12 cellular contexts compared by ENCODE assay signal in genomic region chr2:65071499-65072180, GRCh38. TPM values are rescaled to one million over a fixed set of nuclear protein-coding genes. Genes with fewer than 3 reads are reported as not detected.
A peak's percentile ranks its signal among the peaks of the same experiment; 100 is the strongest.
DNase-seq lines count a peak whose midpoint lies in the region; ATAC-seq and TF ChIP-seq lines count a peak whose summit lies in the region.
"Had no signal": no experiment of that assay in that cellular context is flagged by ENCODE, and none has a peak within 500 bp of the region (broad histone marks: within the 10 kb centered on the region; RNA-seq: fewer than 3 reads in every experiment).

No MANE protein-coding gene starts in this region.

- no peaks in the 10 kb centered on the region for H3K27me3 Mint-ChIP-seq in activated naive CD8-positive, alpha-beta T cell treated with anti-CD3 and anti-CD28 coated beads, Interleukin-2, amount 10 ng/mL, durations not matched to agents 7 days and 5 days

- no peak for TF ChIP-seq POLR2A in prostate gland (IDR thresholded peaks at IDR 0.05)

- H3K4me3 ChIP-seq in AG09309 (ENCODE audit: control insufficient read depth, low read depth, low read length) (no peak overlapping the region), GM23248 (no peak overlapping the region), prostate gland (no peak overlapping the region)

- H3K27me3 ChIP-seq in GM23248 (replicated peaks; ENCODE audit: insufficient read depth) (no peaks in the 10 kb centered on the region), prostate gland (replicated peaks; ENCODE audit: insufficient read depth) (no peaks in the 10 kb centered on the region)

- peaks cover 2% of the 10 kb centered on the region for H3K36me3 Mint-ChIP-seq in activated naive CD8-positive, alpha-beta T cell treated with anti-CD3 and anti-CD28 coated beads, Interleukin-2, amount 10 ng/mL, durations not matched to agents 7 days and 5 days

- H3F3A ChIP-seq in GM23248 (ENCODE audit: insufficient read depth), result peaks cover 44% of the 10 kb centered on the region

- H3K4me2 ChIP-seq in GM23248 (ENCODE audit: unreplicated experiment), result no peak overlapping the region

- in situ Hi-C loops in GM23248 (cut with MboI), result loop anchor here (25.0 kb wide), 1 partner anchor 491 kb away; no protein-coding TSS in a partner anchor

- no peak overlapping the region for H2AFZ ChIP-seq in GM23248
- H2AFZ ChIP-seq: parathyroid adenoma had no signal

- H3K9me2 ChIP-seq in GM23248 (ENCODE audit: insufficient read depth), result no peaks in the 10 kb centered on the region

- H3K9me3 ChIP-seq in GM23248 (ENCODE audit: low read depth) (no peaks in the 10 kb centered on the region), prostate gland (no peaks in the 10 kb centered on the region)

- no peaks in the 10 kb centered on the region for H3K9me3 Mint-ChIP-seq in activated naive CD8-positive, alpha-beta T cell treated with anti-CD3 and anti-CD28 coated beads, Interleukin-2, amount 10 ng/mL, durations not matched to agents 7 days and 5 days

- H3K27ac ChIP-seq in GM23248 (peak overlapping the region; percentile 77; the same call in 1 of the 2 replicates), prostate gland (no peak overlapping the region)
- H3K27ac ChIP-seq: parathyroid adenoma had no signal

- 79 to 81% methylated on average over 14 of the region's 14 CpGs for WGBS in GM23248 (ENCODE audit: low coverage in 1 of 2, low lambda C conversion rate in 2 of 2, missing lambda C conversion rate in 2 of 2), 2 experiments
- 62% methylated on average over 14 of the region's 14 CpGs for WGBS in prostate gland

- TF ChIP-seq CTCF in AG09309 (IDR thresholded peaks at IDR 0.05; ENCODE audit: control insufficient read depth, insufficient read depth, low read depth, low read length, missing control alignments), result peak; percentile 41
- peak in 1 of 4 experiments; percentile 19 for TF ChIP-seq CTCF in prostate gland (IDR thresholded peaks at IDR 0.05)

- peak overlapping the region; percentile 46; the same call in 1 of the 2 replicates for H3K9ac ChIP-seq in GM23248
- H3K9ac ChIP-seq: parathyroid adenoma had no signal

- H3K4me1 ChIP-seq in GM23248 (ENCODE audit: insufficient read depth), result peaks cover 23% of the 10 kb centered on the region
- peaks cover 9% of the 10 kb centered on the region for H3K4me1 ChIP-seq in prostate gland (replicated peaks)

- peak overlapping the region; percentile 56 for H3K27ac Mint-ChIP-seq in activated naive CD8-positive, alpha-beta T cell treated with anti-CD3 and anti-CD28 coated beads, Interleukin-2, amount 10 ng/mL, durations not matched to agents 7 days and 5 days

- H3K36me3 ChIP-seq in GM23248 (ENCODE audit: low read depth) (peaks cover 5% of the 10 kb centered on the region; the same call in 1 of the 2 replicates), prostate gland (no peaks in the 10 kb centered on the region)

- DNase-seq in AG09309 (ENCODE audit: low read depth) (no peak), GM23248 (peak; percentile 46), iPS-NIHi7 (ENCODE audit: extremely low spot score) (peak; percentile 65), C1 segment of cervical spinal cord (lab: John Stamatoyannopoulos, UW) (no peak), dedifferentiated amniotic fluid mesenchymal stem cell (ENCODE audit: extremely low spot score) (no peak), prostate gland (ENCODE audit: low spot score) (no peak)
- no peak for DNase-seq in activated naive CD8-positive, alpha-beta T cell treated with anti-CD3 and anti-CD28 coated beads, Interleukin-2, amount 10 ng/mL, durations not matched to agents 7 days and 5 days
- DNase-seq: activated CD4-positive, alpha-beta T cell treated with anti-CD3 and anti-CD28 coated beads for 1 hour; NCI-H146; stimulated activated naive CD4-positive, alpha-beta T cell treated with Interleukin-2 at 50 U/mL for 16 hours had no signal

- H3K4me1 Mint-ChIP-seq in activated naive CD8-positive, alpha-beta T cell treated with anti-CD3 and anti-CD28 coated beads, Interleukin-2, amount 10 ng/mL, durations not matched to agents 7 days and 5 days, result peaks cover 19% of the 10 kb centered on the region

- no peak for ATAC-seq in activated naive CD8-positive, alpha-beta T cell treated with anti-CD3 and anti-CD28 coated beads, Interleukin-2, amount 10 ng/mL, durations not matched to agents 7 days and 5 days (ENCODE audit: low read depth)
- no peak for ATAC-seq in GM18502 (IDR thresholded peaks at IDR 0.05; ENCODE audit: poor library complexity, unreplicated experiment)

- H3K79me2 ChIP-seq in GM23248 (ENCODE audit: insufficient read depth), result peaks cover 36% of the 10 kb centered on the region
- H3K79me2 ChIP-seq: parathyroid adenoma had no signal

- no peak overlapping the region for H3K4me3 Mint-ChIP-seq in activated naive CD8-positive, alpha-beta T cell treated with anti-CD3 and anti-CD28 coated beads, Interleukin-2, amount 10 ng/mL, durations not matched to agents 7 days and 5 days

- H4K20me1 ChIP-seq in GM23248 (ENCODE audit: insufficient read depth), result no peaks in the 10 kb centered on the region

- POLR2A ChIA-PET in activated naive CD8-positive, alpha-beta T cell treated with anti-CD3 and anti-CD28 coated beads, Interleukin-2, amount 10 ng/mL, durations not matched to agents 7 days and 5 days (lab: Charles Lee), result no interaction called here

- intact Hi-C loops in prostate gland (cut with DNase I), result loop anchor here (5.0 kb wide), 1 partner anchor 61 kb away; the partner anchor contains the start of gene RAB1A

RNA-seq across cellular contexts. Expression of gene CEP68, which starts 15.4 kb away (rescaled TPM):
- total RNA-seq in GM23248 (2014; rRNA removed; shearing (Covaris generic)), result 5.1 and 7.3 TPM in 2 replicates
- polyA plus RNA-seq in GM23248 (2016; fragmentation: Nextera tagmentation; extraction: Ambion mirVana), result 7.9 and 10.7 TPM in 2 replicates
- 10 to 100 TPM; 20.9 to 22.8 TPM for total RNA-seq in activated naive CD8-positive, alpha-beta T cell treated with anti-CD3 and anti-CD28 coated beads, Interleukin-2, amount 10 ng/mL, durations not matched to agents 7 days and 5 days
- 10 to 100 TPM; 15.3 to 28.8 TPM for total RNA-seq in prostate gland

RNA-seq across cellular contexts. Expression of gene RAB1A, which starts 58.3 kb away (rescaled TPM):
- 119 and 120 TPM in 2 replicates for total RNA-seq in GM23248 (2014; rRNA removed; shearing (Covaris generic))
- 299 and 303 TPM in 2 replicates for polyA plus RNA-seq in GM23248 (2016; fragmentation: Nextera tagmentation; extraction: Ambion mirVana)
- total RNA-seq in activated naive CD8-positive, alpha-beta T cell treated with anti-CD3 and anti-CD28 coated beads, Interleukin-2, amount 10 ng/mL, durations not matched to agents 7 days and 5 days, result 10 to 100 TPM; 55.5 to 61.9 TPM
- 10 to 100 TPM; 50.3 to 67.6 TPM for total RNA-seq in prostate gland

Comparison
In these comparisons a context has a peak if more than half of its experiments do, and no peak if none do; other contexts are left out.
1. DNase-seq: peak in GM23248 (single experiment) and iPS-NIHi7 (single experiment); none in AG09309 (single experiment), activated naive CD8-positive, alpha-beta T cell treated with anti-CD3 and anti-CD28 coated beads, Interleukin-2, amount 10 ng/mL, durations not matched to agents 7 days and 5 days (single experiment), C1 segment of cervical spinal cord (0 of 14), dedifferentiated amniotic fluid mesenchymal stem cell (single experiment) and prostate gland (single experiment).